Comparison of ENCODE assay signal across 11 cellular contexts in the genomic region with DNA sequence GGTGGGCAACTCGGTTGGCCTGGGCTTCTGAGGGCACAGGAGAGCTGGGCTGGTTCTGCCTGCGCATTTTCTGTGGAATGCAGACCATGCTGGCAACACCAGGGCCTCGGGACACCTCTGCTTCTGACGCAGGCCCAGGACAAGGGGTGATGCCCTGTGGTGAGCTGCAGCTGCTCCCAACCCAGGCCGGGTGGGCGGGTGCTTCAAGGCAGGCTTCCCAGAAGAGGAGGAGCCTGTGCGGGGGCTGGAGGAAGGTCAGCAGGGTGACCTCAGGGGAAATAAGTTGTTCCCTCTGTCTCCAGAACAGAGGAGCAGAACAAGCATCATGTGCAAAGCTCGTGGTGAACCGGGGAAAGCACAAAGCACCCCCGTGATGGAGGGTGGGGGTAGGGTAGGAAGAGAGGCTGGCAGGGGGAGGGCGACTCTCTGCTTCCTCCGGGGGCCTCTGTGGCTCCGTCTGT. TPM values are rescaled to one million over a fixed set of nuclear protein-coding genes. Genes with fewer than 3 reads are reported as not detected.
DNase-seq lines count a peak whose midpoint lies in the region; ATAC-seq and TF ChIP-seq lines count a peak whose summit lies in the region.
"Had no signal": no experiment of that assay in that cellular context is flagged by ENCODE, and none has a peak within 500 bp of the region (broad histone marks: within the 10 kb centered on the region; RNA-seq: fewer than 3 reads in every experiment).

No MANE protein-coding gene starts in this region.

- H3K4me1 ChIP-seq in Peyer's patch: peaks cover 0 to 7% (median 0%) of the 10 kb centered on the region in 4 donors
- H3K4me1 ChIP-seq in gastroesophageal sphincter: peaks cover 0 to 10% (median 10%) of the 10 kb centered on the region in 3 donors

- no peaks in the 10 kb centered on the region for H3K27me3 ChIP-seq in Peyer's patch
- H3K27me3 ChIP-seq in gastroesophageal sphincter: peaks cover 20% of the 10 kb centered on the region
- H3K27me3 ChIP-seq: ovary had no signal

- H3K36me3 Mint-ChIP-seq in naive B cell (peaks cover 16 to 17% of the 10 kb centered on the region in 2 donors), endothelial cell (ENCODE audit: low read depth, unreplicated experiment) (no peaks in the 10 kb centered on the region)

- peak; percentile 83 for ATAC-seq in gastroesophageal sphincter
- ATAC-seq in naive B cell (ENCODE audit: low read depth in 2 of 2): peak; percentile 55 to 78
- ATAC-seq in HG03469 (IDR thresholded peaks at IDR 0.05; ENCODE audit: unreplicated experiment): no peak

- H3K27ac Mint-ChIP-seq in naive B cell (peak overlapping the region in 2 of 6 donors; percentile 48 to 90), endothelial cell (ENCODE audit: unreplicated experiment) (no peak overlapping the region)
- H3K27ac Mint-ChIP-seq: activated T-cell treated with anti-CD3 and anti-CD28 coated beads, Interleukin-2, amount 50 U/mL, for 72 hours had no signal

- H3K27ac ChIP-seq in Peyer's patch (peak overlapping the region in 2 of 4 donors; percentile 59 to 66), gastroesophageal sphincter (peak overlapping the region in 1 of 4 donors; percentile 26), coronary artery (peak overlapping the region in 1 of 2 donors; percentile 57)
- H3K27ac ChIP-seq: ovary had no signal

- H3K4me3 ChIP-seq in Peyer's patch (no peak overlapping the region), gastroesophageal sphincter (no peak overlapping the region), coronary artery (no peak overlapping the region)
- H3K4me3 ChIP-seq: ovary had no signal

- no peak for TF ChIP-seq EP300 in gastroesophageal sphincter (IDR thresholded peaks at IDR 0.05)

- 7 to 50% methylated on average over 2 to 3 of the region's 13 CpGs for WGBS in gastroesophageal sphincter (ENCODE audit: low coverage in 1 of 2), 2 donors

- peaks cover 0 to 2% (median 0%) of the 10 kb centered on the region in 3 donors for H3K4me1 Mint-ChIP-seq in naive B cell
- H3K4me1 Mint-ChIP-seq in endothelial cell (ENCODE audit: unreplicated experiment): peaks cover 5% of the 10 kb centered on the region

- DNase-seq in AG08396 (ENCODE audit: low spot score) (peak; percentile 79), Peyer's patch (peak in 2 of 3 donors; percentile 26 to 74), naive B cell (no peak), endothelial cell (ENCODE audit: low spot score) (no peak), coronary artery (ENCODE audit: low spot score) (no peak)
- no peak for DNase-seq in stimulated activated CD4-positive, alpha-beta T cell treated with anti-CD3 and anti-CD28 coated beads, Interleukin-2, amount 100 ng/mL, for 48 hours
- DNase-seq: activated T-cell treated with anti-CD3 and anti-CD28 coated beads, Interleukin-2, amount 50 U/mL, for 72 hours; AML-193 had no signal

- H3K9me3 Mint-ChIP-seq in naive B cell (peaks cover 5 to 28% (median 20%) of the 10 kb centered on the region in 7 donors), endothelial cell (ENCODE audit: unreplicated experiment) (no peaks in the 10 kb centered on the region)

- TF ChIP-seq CTCF in Peyer's patch (IDR thresholded peaks at IDR 0.05) (no peak), gastroesophageal sphincter (IDR thresholded peaks at IDR 0.05) (no peak), endothelial cell (IDR thresholded peaks at IDR 0.05; ENCODE audit: unreplicated experiment) (no peak), coronary artery (IDR thresholded peaks at IDR 0.05) (no peak)

- H3K27me3 Mint-ChIP-seq in naive B cell (peaks cover 0 to 51% (median 37%) of the 10 kb centered on the region in 3 donors), endothelial cell (ENCODE audit: unreplicated experiment) (peaks cover 2% of the 10 kb centered on the region)

- TF ChIP-seq POLR2A in Peyer's patch (IDR thresholded peaks at IDR 0.05) (no peak), gastroesophageal sphincter (IDR thresholded peaks at IDR 0.05) (no peak)

- no peaks in the 10 kb centered on the region for H3K36me3 ChIP-seq in Peyer's patch
- H3K36me3 ChIP-seq in gastroesophageal sphincter: no peaks in the 10 kb centered on the region
- H3K36me3 ChIP-seq: ovary had no signal

- H3K4me3 Mint-ChIP-seq in naive B cell: peak overlapping the region in 1 of 8 donors; percentile 21
- H3K4me3 Mint-ChIP-seq in endothelial cell (ENCODE audit: unreplicated experiment): no peak overlapping the region
- H3K4me3 Mint-ChIP-seq: activated T-cell treated with anti-CD3 and anti-CD28 coated beads, Interleukin-2, amount 50 U/mL, for 72 hours had no signal

- peaks cover 0 to 9% (median 0%) of the 10 kb centered on the region in 4 donors for H3K9me3 ChIP-seq in Peyer's patch
- H3K9me3 ChIP-seq in gastroesophageal sphincter: peaks cover 0 to 24% (median 0%) of the 10 kb centered on the region in 3 donors
- H3K9me3 ChIP-seq: ovary had no signal

RNA-seq across cellular contexts. Expression of a gene that starts 11.0 kb away (rescaled TPM):
- total RNA-seq in Peyer's patch (10 to 100 TPM; 30.1 to 54.5 (median 44.6) TPM), gastroesophageal sphincter (10 to 100 TPM; 20.1 to 86.7 (median 31.9) TPM), endothelial cell (ENCODE audit: unreplicated experiment) (31.8 TPM)
- polyA plus RNA-seq in naive B cell (ENCODE audit: low read depth in 6 of 6): under 1 TPM in 5 of 6 donors, not detected in 1; 0.08 to 0.76 (median 0.28) TPM

Comparison
In these comparisons a context has a peak if more than half of its experiments do, and no peak if none do; other contexts are left out.
1. DNase-seq: peak in AG08396 (single experiment) and Peyer's patch (2 of 3); none in naive B cell (single experiment), endothelial cell (single experiment), stimulated activated CD4-positive, alpha-beta T cell treated with anti-CD3 and anti-CD28 coated beads, Interleukin-2, amount 100 ng/mL, for 48 hours (0 of 2) and coronary artery (single experiment).